ENCODE assay signal across 1 cellular context in the genomic region with DNA sequence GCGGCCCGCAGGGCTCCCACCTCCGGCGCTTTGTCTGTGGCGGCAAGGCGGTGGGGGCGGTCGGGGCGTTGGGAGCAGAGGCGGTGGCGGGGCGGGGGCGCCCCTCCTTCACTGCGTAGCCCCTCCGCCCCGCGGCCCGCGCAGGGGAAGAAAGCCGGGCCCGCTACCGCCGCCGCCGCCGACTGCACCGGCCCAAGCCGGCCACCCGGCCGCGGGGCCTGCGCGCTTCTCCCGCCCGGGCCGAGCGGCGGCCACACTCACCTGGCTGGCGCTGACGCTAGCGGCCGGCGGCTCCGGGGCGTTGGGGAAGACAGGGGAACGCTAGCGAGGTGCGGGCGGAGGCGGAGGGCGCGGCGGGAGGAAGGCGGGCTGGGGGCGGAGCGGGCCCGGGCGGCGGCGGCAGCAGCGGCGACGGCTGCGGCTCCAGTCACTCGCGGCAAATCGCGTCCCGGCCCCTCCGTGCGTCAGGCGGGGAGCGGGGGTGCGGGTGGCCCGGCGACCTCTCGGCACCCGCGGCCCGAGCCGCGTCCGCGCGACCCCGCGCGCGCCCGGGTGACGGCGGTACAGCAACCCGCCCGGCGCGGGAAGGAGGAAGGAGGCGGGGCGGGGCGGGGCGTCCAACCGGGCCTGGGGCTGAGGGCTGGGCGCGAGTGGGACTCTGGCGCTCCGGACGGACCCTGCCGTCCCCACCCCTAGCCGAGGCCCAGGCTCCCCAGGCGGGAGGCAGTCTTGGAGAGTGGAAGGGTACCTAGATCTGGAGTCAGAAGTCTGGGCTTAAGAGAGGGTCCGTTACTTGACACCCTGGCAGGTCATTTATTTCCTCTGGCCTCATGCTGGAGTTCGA.
TF ChIP-seq lines count a peak whose summit lies in the region.

A gene with protein sequence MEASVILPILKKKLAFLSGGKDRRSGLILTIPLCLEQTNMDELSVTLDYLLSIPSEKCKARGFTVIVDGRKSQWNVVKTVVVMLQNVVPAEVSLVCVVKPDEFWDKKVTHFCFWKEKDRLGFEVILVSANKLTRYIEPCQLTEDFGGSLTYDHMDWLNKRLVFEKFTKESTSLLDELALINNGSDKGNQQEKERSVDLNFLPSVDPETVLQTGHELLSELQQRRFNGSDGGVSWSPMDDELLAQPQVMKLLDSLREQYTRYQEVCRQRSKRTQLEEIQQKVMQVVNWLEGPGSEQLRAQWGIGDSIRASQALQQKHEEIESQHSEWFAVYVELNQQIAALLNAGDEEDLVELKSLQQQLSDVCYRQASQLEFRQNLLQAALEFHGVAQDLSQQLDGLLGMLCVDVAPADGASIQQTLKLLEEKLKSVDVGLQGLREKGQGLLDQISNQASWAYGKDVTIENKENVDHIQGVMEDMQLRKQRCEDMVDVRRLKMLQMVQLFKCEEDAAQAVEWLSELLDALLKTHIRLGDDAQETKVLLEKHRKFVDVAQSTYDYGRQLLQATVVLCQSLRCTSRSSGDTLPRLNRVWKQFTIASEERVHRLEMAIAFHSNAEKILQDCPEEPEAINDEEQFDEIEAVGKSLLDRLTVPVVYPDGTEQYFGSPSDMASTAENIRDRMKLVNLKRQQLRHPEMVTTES (minus strand): TSS at position 595 of the 844 bp plus-strand sequence. CDS start 72,991 bp downstream, outside the sequence.

TF ChIP-seq in HepG2, 621 proteins besides CTCF, POLR2A, EP300 and RAD21 (continued from another document and continues in another):
- TF ChIP-seq, protein P1, sequence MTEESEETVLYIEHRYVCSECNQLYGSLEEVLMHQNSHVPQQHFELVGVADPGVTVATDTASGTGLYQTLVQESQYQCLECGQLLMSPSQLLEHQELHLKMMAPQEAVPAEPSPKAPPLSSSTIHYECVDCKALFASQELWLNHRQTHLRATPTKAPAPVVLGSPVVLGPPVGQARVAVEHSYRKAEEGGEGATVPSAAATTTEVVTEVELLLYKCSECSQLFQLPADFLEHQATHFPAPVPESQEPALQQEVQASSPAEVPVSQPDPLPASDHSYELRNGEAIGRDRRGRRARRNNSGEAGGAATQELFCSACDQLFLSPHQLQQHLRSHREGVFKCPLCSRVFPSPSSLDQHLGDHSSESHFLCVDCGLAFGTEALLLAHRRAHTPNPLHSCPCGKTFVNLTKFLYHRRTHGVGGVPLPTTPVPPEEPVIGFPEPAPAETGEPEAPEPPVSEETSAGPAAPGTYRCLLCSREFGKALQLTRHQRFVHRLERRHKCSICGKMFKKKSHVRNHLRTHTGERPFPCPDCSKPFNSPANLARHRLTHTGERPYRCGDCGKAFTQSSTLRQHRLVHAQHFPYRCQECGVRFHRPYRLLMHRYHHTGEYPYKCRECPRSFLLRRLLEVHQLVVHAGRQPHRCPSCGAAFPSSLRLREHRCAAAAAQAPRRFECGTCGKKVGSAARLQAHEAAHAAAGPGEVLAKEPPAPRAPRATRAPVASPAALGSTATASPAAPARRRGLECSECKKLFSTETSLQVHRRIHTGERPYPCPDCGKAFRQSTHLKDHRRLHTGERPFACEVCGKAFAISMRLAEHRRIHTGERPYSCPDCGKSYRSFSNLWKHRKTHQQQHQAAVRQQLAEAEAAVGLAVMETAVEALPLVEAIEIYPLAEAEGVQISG (CRISPR knock-in tag; IDR thresholded peaks at IDR 0.05): peak; percentile 68
- TF ChIP-seq, protein P2, sequence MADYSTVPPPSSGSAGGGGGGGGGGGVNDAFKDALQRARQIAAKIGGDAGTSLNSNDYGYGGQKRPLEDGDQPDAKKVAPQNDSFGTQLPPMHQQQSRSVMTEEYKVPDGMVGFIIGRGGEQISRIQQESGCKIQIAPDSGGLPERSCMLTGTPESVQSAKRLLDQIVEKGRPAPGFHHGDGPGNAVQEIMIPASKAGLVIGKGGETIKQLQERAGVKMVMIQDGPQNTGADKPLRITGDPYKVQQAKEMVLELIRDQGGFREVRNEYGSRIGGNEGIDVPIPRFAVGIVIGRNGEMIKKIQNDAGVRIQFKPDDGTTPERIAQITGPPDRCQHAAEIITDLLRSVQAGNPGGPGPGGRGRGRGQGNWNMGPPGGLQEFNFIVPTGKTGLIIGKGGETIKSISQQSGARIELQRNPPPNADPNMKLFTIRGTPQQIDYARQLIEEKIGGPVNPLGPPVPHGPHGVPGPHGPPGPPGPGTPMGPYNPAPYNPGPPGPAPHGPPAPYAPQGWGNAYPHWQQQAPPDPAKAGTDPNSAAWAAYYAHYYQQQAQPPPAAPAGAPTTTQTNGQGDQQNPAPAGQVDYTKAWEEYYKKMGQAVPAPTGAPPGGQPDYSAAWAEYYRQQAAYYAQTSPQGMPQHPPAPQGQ (CRISPR knock-in tag; IDR thresholded peaks at IDR 0.05; ENCODE audit: borderline replicate concordance): no peak
- TF ChIP-seq KLF6 (CRISPR knock-in tag; IDR thresholded peaks at IDR 0.05): no peak
- no peak for TF ChIP-seq CEBPB (IDR thresholded peaks at IDR 0.05; ENCODE audit: borderline replicate concordance, low read depth, low read length)
- TF ChIP-seq ZNF747 (CRISPR knock-in tag; IDR thresholded peaks at IDR 0.05; ENCODE audit: borderline replicate concordance): peak; percentile 45; the same call in 1 of the 2 replicates
- TF ChIP-seq, protein P3, sequence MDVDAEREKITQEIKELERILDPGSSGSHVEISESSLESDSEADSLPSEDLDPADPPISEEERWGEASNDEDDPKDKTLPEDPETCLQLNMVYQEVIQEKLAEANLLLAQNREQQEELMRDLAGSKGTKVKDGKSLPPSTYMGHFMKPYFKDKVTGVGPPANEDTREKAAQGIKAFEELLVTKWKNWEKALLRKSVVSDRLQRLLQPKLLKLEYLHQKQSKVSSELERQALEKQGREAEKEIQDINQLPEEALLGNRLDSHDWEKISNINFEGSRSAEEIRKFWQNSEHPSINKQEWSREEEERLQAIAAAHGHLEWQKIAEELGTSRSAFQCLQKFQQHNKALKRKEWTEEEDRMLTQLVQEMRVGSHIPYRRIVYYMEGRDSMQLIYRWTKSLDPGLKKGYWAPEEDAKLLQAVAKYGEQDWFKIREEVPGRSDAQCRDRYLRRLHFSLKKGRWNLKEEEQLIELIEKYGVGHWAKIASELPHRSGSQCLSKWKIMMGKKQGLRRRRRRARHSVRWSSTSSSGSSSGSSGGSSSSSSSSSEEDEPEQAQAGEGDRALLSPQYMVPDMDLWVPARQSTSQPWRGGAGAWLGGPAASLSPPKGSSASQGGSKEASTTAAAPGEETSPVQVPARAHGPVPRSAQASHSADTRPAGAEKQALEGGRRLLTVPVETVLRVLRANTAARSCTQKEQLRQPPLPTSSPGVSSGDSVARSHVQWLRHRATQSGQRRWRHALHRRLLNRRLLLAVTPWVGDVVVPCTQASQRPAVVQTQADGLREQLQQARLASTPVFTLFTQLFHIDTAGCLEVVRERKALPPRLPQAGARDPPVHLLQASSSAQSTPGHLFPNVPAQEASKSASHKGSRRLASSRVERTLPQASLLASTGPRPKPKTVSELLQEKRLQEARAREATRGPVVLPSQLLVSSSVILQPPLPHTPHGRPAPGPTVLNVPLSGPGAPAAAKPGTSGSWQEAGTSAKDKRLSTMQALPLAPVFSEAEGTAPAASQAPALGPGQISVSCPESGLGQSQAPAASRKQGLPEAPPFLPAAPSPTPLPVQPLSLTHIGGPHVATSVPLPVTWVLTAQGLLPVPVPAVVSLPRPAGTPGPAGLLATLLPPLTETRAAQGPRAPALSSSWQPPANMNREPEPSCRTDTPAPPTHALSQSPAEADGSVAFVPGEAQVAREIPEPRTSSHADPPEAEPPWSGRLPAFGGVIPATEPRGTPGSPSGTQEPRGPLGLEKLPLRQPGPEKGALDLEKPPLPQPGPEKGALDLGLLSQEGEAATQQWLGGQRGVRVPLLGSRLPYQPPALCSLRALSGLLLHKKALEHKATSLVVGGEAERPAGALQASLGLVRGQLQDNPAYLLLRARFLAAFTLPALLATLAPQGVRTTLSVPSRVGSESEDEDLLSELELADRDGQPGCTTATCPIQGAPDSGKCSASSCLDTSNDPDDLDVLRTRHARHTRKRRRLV (CRISPR knock-in tag; IDR thresholded peaks at IDR 0.05): no peak
- TF ChIP-seq, protein P4, sequence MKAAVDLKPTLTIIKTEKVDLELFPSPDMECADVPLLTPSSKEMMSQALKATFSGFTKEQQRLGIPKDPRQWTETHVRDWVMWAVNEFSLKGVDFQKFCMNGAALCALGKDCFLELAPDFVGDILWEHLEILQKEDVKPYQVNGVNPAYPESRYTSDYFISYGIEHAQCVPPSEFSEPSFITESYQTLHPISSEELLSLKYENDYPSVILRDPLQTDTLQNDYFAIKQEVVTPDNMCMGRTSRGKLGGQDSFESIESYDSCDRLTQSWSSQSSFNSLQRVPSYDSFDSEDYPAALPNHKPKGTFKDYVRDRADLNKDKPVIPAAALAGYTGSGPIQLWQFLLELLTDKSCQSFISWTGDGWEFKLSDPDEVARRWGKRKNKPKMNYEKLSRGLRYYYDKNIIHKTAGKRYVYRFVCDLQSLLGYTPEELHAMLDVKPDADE (CRISPR knock-in tag; IDR thresholded peaks at IDR 0.05): no peak
- TF ChIP-seq SUZ12 (IDR thresholded peaks at IDR 0.05; ENCODE audit: low read depth, low read length): no peak
- TF ChIP-seq, protein P5, sequence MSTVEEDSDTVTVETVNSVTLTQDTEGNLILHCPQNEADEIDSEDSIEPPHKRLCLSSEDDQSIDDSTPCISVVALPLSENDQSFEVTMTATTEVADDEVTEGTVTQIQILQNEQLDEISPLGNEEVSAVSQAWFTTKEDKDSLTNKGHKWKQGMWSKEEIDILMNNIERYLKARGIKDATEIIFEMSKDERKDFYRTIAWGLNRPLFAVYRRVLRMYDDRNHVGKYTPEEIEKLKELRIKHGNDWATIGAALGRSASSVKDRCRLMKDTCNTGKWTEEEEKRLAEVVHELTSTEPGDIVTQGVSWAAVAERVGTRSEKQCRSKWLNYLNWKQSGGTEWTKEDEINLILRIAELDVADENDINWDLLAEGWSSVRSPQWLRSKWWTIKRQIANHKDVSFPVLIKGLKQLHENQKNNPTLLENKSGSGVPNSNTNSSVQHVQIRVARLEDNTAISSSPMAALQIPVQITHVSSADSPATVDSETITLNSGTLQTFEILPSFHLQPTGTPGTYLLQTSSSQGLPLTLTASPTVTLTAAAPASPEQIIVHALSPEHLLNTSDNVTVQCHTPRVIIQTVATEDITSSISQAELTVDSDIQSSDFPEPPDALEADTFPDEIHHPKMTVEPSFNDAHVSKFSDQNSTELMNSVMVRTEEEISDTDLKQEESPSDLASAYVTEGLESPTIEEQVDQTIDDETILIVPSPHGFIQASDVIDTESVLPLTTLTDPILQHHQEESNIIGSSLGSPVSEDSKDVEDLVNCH (CRISPR knock-in tag; IDR thresholded peaks at IDR 0.05): no peak
- TF ChIP-seq ZNF180 (CRISPR knock-in tag; IDR thresholded peaks at IDR 0.05; ENCODE audit: borderline replicate concordance, low read depth): no peak
- TF ChIP-seq ZKSCAN5 (CRISPR knock-in tag; IDR thresholded peaks at IDR 0.05): no peak
- TF ChIP-seq, protein P6, sequence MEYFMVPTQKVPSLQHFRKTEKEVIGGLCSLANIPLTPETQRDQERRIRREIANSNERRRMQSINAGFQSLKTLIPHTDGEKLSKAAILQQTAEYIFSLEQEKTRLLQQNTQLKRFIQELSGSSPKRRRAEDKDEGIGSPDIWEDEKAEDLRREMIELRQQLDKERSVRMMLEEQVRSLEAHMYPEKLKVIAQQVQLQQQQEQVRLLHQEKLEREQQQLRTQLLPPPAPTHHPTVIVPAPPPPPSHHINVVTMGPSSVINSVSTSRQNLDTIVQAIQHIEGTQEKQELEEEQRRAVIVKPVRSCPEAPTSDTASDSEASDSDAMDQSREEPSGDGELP (IDR thresholded peaks at IDR 0.05; ENCODE audit: borderline replicate concordance, low read depth): no peak
- TF ChIP-seq HNRNPK (IDR thresholded peaks at IDR 0.05; ENCODE audit: low read depth, low read length, poor library complexity, severe bottlenecking): no peak
- TF ChIP-seq, protein P7, sequence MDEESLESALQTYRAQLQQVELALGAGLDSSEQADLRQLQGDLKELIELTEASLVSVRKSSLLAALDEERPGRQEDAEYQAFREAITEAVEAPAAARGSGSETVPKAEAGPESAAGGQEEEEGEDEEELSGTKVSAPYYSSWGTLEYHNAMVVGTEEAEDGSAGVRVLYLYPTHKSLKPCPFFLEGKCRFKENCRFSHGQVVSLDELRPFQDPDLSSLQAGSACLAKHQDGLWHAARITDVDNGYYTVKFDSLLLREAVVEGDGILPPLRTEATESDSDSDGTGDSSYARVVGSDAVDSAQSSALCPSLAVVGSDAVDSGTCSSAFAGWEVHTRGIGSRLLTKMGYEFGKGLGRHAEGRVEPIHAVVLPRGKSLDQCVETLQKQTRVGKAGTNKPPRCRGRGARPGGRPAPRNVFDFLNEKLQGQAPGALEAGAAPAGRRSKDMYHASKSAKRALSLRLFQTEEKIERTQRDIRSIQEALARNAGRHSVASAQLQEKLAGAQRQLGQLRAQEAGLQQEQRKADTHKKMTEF (CRISPR knock-in tag; IDR thresholded peaks at IDR 0.05): peak; percentile 43; the same call in 1 of the 2 replicates
- TF ChIP-seq NFIB (CRISPR knock-in tag; IDR thresholded peaks at IDR 0.05; ENCODE audit: borderline replicate concordance): no peak
- TF ChIP-seq, protein P8, sequence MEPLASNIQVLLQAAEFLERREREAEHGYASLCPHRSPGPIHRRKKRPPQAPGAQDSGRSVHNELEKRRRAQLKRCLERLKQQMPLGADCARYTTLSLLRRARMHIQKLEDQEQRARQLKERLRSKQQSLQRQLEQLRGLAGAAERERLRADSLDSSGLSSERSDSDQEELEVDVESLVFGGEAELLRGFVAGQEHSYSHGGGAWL (CRISPR knock-in tag; IDR thresholded peaks at IDR 0.05): peak; percentile 76; the same call in 1 of the 2 replicates
- peak; percentile 62 for TF ChIP-seq MTA1 (CRISPR knock-in tag; IDR thresholded peaks at IDR 0.05; ENCODE audit: borderline replicate concordance)
- no peak for TF ChIP-seq MED8 (CRISPR knock-in tag; IDR thresholded peaks at IDR 0.05; ENCODE audit: insufficient replicate concordance)
- TF ChIP-seq FLYWCH1 (CRISPR knock-in tag; IDR thresholded peaks at IDR 0.05): no peak
- TF ChIP-seq CCAR2 (optimal IDR thresholded peaks at IDR 0.05; ENCODE audit: low read depth, low read length): no peak
- peak; percentile 37; the same call in 1 of the 2 replicates for TF ChIP-seq MXD4 (CRISPR knock-in tag; IDR thresholded peaks at IDR 0.05)
- TF ChIP-seq ZNF232 (CRISPR knock-in tag; IDR thresholded peaks at IDR 0.05; ENCODE audit: borderline replicate concordance): peak; percentile 77
- TF ChIP-seq ZNF326 (CRISPR knock-in tag; IDR thresholded peaks at IDR 0.05; ENCODE audit: borderline replicate concordance): no peak
- 0 out of 2 replicates have a peak, but pooled peaks have one; percentile 56 for TF ChIP-seq HOXA9 (CRISPR knock-in tag; IDR thresholded peaks at IDR 0.05; ENCODE audit: borderline replicate concordance)
- TF ChIP-seq ZNF101 (CRISPR knock-in tag; IDR thresholded peaks at IDR 0.05; ENCODE audit: borderline replicate concordance, low read depth): no peak
- TF ChIP-seq IKZF1 (IDR thresholded peaks at IDR 0.05): no peak
- TF ChIP-seq GZF1 (CRISPR knock-in tag; IDR thresholded peaks at IDR 0.05): peak; percentile 74; the same call in 1 of the 2 replicates
- no peak for TF ChIP-seq TCF7L2 (IDR thresholded peaks at IDR 0.05; ENCODE audit: low read depth, low read length)
- TF ChIP-seq, protein P9, sequence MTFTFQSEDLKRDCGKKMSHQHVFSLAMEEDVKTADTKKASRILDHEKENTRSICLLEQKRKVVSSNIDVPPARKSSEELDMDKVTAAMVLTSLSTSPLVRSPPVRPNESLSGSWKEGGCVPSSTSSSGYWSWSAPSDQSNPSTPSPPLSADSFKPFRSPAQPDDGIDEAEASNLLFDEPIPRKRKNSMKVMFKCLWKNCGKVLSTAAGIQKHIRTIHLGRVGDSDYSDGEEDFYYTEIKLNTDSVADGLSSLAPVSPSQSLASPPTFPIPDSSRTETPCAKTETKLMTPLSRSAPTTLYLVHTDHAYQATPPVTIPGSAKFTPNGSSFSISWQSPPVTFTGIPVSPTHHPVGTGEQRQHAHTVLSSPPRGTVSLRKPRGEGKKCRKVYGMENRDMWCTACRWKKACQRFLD (CRISPR knock-in tag; IDR thresholded peaks at IDR 0.05; ENCODE audit: borderline replicate concordance): peak; percentile 51; the same call in 1 of the 2 replicates
- peak; percentile 54; the same call in 1 of the 2 replicates for TF ChIP-seq KDM3A (CRISPR knock-in tag; IDR thresholded peaks at IDR 0.05; ENCODE audit: low read depth)
- no peak for TF ChIP-seq LCORL (IDR thresholded peaks at IDR 0.05)
- peak; percentile 56; the same call in 1 of the 2 replicates for TF ChIP-seq LCORL (CRISPR knock-in tag; IDR thresholded peaks at IDR 0.05)
- TF ChIP-seq STAT5B (CRISPR knock-in tag; IDR thresholded peaks at IDR 0.05): no peak
